15 cellular contexts compared by ENCODE assay signal in genomic region chr17:65657251-65657828, GRCh38.
"Had no signal": no experiment of that assay in that cellular context is flagged by ENCODE, and none has a peak within 500 bp of the region (broad histone marks: within the 10 kb centered on the region; RNA-seq: fewer than 3 reads in every experiment).

No MANE protein-coding gene starts in this region.

- H3K4me1 ChIP-seq: lower lobe of right lung, thyroid gland had no signal

- DNase-seq: activated CD4-positive, alpha-beta T cell treated with anti-CD3 and anti-CD28 coated beads, Interleukin-2, amount 10 ng/mL, durations not matched to agents 7 days and 5 days; activated naive CD4-positive, alpha-beta T cell treated with anti-CD3 and anti-CD28 coated beads, Interleukin-2, amount 10 ng/mL, durations not matched to agents 7 days and 5 days; amniotic stem cell; dermis blood vessel endothelial cell; effector memory CD4-positive, alpha-beta T cell; glutamatergic neuron; lower lobe of right lung; naive thymus-derived CD8-positive, alpha-beta T cell; ovary; T1000; thyroid gland had no signal

- H3K4me3 Mint-ChIP-seq: activated CD4-positive, alpha-beta T cell treated with anti-CD3 and anti-CD28 coated beads, Interleukin-2, amount 10 ng/mL, durations not matched to agents 7 days and 5 days; activated naive CD4-positive, alpha-beta T cell treated with anti-CD3 and anti-CD28 coated beads, Interleukin-2, amount 10 ng/mL, durations not matched to agents 7 days and 5 days; naive thymus-derived CD8-positive, alpha-beta T cell; stimulated activated effector memory CD8-positive, alpha-beta T cell treated with anti-CD3 and anti-CD28 coated beads, Interleukin-12 subunit alpha, Interleukin-12 subunit beta, amount 100 ng/mL, for 72 hours had no signal

- H3K9me3 Mint-ChIP-seq: activated CD4-positive, alpha-beta T cell treated with anti-CD3 and anti-CD28 coated beads, Interleukin-2, amount 10 ng/mL, durations not matched to agents 7 days and 5 days; activated naive CD4-positive, alpha-beta T cell treated with anti-CD3 and anti-CD28 coated beads, Interleukin-2, amount 10 ng/mL, durations not matched to agents 7 days and 5 days; naive thymus-derived CD8-positive, alpha-beta T cell; stimulated activated effector memory CD8-positive, alpha-beta T cell treated with anti-CD3 and anti-CD28 coated beads, Interleukin-12 subunit alpha, Interleukin-12 subunit beta, amount 100 ng/mL, for 72 hours had no signal

- H3K36me3 ChIP-seq: cardiac muscle cell, lower lobe of right lung, ovary, thyroid gland had no signal

- H3K27me3 ChIP-seq: cardiac muscle cell, ovary, thyroid gland had no signal

- H3K36me3 Mint-ChIP-seq: activated naive CD4-positive, alpha-beta T cell treated with anti-CD3 and anti-CD28 coated beads, Interleukin-2, amount 10 ng/mL, durations not matched to agents 7 days and 5 days; naive thymus-derived CD8-positive, alpha-beta T cell; stimulated activated effector memory CD8-positive, alpha-beta T cell treated with anti-CD3 and anti-CD28 coated beads, Interleukin-12 subunit alpha, Interleukin-12 subunit beta, amount 100 ng/mL, for 72 hours had no signal

- H3K27ac ChIP-seq: cardiac muscle cell, epithelial cell of prostate, lower lobe of right lung, ovary, thyroid gland had no signal

- H3K27me3 Mint-ChIP-seq: activated CD4-positive, alpha-beta T cell treated with anti-CD3 and anti-CD28 coated beads, Interleukin-2, amount 10 ng/mL, durations not matched to agents 7 days and 5 days; activated naive CD4-positive, alpha-beta T cell treated with anti-CD3 and anti-CD28 coated beads, Interleukin-2, amount 10 ng/mL, durations not matched to agents 7 days and 5 days; naive thymus-derived CD8-positive, alpha-beta T cell had no signal

- H3K9me3 ChIP-seq: lower lobe of right lung, ovary, thyroid gland had no signal

- ATAC-seq: lower lobe of right lung; naive thymus-derived CD8-positive, alpha-beta T cell; sciatic nerve had no signal

- H3K4me3 ChIP-seq: cardiac muscle cell, lower lobe of right lung, ovary, thyroid gland had no signal

- H3K27ac Mint-ChIP-seq: activated CD4-positive, alpha-beta T cell treated with anti-CD3 and anti-CD28 coated beads, Interleukin-2, amount 10 ng/mL, durations not matched to agents 7 days and 5 days; activated naive CD4-positive, alpha-beta T cell treated with anti-CD3 and anti-CD28 coated beads, Interleukin-2, amount 10 ng/mL, durations not matched to agents 7 days and 5 days; naive thymus-derived CD8-positive, alpha-beta T cell; stimulated activated effector memory CD8-positive, alpha-beta T cell treated with anti-CD3 and anti-CD28 coated beads, Interleukin-12 subunit alpha, Interleukin-12 subunit beta, amount 100 ng/mL, for 72 hours had no signal
